ENCODE assay signal across 10 cellular contexts in the genomic region with DNA sequence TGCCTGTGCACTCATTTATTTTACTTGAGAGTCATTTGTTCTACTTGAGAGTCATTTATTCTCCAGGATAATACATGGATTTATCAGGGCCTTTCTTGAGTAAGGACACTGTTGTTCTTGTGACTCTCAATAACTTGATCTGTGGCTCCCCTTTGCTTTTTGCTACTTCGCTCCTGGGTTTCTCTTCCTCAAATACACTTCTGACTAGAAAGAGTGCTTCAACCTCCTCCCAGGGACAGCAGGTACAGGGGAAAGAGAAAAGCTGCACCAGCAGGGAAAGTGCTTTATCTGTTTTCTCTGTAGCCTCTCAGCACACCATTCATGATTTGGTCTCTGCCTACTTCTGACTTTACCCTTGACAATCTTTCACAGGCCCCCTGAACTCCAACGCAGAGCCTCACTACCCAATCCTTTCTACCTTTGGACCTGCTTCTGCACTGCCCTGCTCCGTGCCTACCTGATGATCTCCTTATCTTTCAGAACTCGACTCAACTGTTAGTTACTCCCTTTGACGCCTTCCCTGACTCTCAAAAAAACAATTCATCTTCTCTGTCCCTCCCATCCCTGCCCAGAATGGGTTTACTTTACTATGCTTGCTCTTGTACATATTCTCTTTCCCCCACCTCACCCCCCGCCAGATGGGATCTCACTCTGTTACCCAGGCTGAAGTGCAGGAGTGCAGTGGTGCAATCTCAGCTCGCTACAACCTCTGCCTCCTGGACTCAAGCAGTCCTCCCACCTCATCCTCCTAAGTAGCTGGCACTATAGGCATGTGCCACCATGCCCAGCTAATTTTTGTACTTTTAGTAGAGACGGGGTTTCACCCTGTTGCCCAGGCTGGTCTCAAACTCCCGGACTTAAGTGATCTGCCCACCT. TPM values are rescaled to one million over a fixed set of nuclear protein-coding genes. Genes with fewer than 3 reads are reported as not detected.
A peak's percentile ranks its signal among the peaks of the same experiment; 100 is the strongest.
DNase-seq lines count a peak whose midpoint lies in the region; ATAC-seq and TF ChIP-seq lines count a peak whose summit lies in the region.
"Had no signal": no experiment of that assay in that cellular context is flagged by ENCODE, and none has a peak within 500 bp of the region (broad histone marks: within the 10 kb centered on the region; RNA-seq: fewer than 3 reads in every experiment).

No MANE protein-coding gene starts in this region.

- intact Hi-C loops in activated naive CD4-positive, alpha-beta T cell treated with anti-CD3 and anti-CD28 coated beads for 36 hours (cut with micrococcal nuclease): no loop called here

- no peak overlapping the region for H3K27ac Mint-ChIP-seq in activated naive CD4-positive, alpha-beta T cell treated with anti-CD3 and anti-CD28 coated beads for 36 hours
- peak overlapping the region; percentile 20 to 84 (median 79) for H3K27ac Mint-ChIP-seq in brain

- CTCF ChIA-PET in activated naive CD4-positive, alpha-beta T cell treated with anti-CD3 and anti-CD28 coated beads for 36 hours (lab: Charles Lee): interaction anchor here (0.7 to 29.2 kb wide), 17 partner anchors 7 to 170 kb away, joined by 3 to 565 read pairs (median 7); partner anchors contain the start of genes KCNJ10, KCNJ9, PIGM and TAGLN2

- TF ChIP-seq CTCF in brain (conservative IDR thresholded peaks at IDR 0.05): no peak

- peak overlapping the region; percentile 96 for H3K27ac ChIP-seq in substantia nigra (ENCODE audit: low read depth, low read length, poor library complexity, severe bottlenecking)

- no peak for DNase-seq in activated naive CD4-positive, alpha-beta T cell treated with anti-CD3 and anti-CD28 coated beads for 36 hours
- DNase-seq in activated naive CD4-positive, alpha-beta T cell treated with Interleukin-2 at 50 U/mL for 16 hours: no peak
- DNase-seq in substantia nigra (lab: John Stamatoyannopoulos, UW) (no peak), NCI-H1694 (lab: John Stamatoyannopoulos, UW) (no peak), foreskin melanocyte (no peak), putamen (ENCODE audit: low spot score) (no peak)

- H3K4me1 Mint-ChIP-seq in activated naive CD4-positive, alpha-beta T cell treated with anti-CD3 and anti-CD28 coated beads for 36 hours (ENCODE audit: low read depth): peaks cover 9% of the 10 kb centered on the region
- H3K4me1 Mint-ChIP-seq in brain: peaks cover 31% of the 10 kb centered on the region

- H3K27me3 Mint-ChIP-seq in activated naive CD4-positive, alpha-beta T cell treated with anti-CD3 and anti-CD28 coated beads for 36 hours (ENCODE audit: low read depth): peaks cover 4% of the 10 kb centered on the region
- H3K27me3 Mint-ChIP-seq in brain: peaks cover 7% of the 10 kb centered on the region

- H3K36me3 Mint-ChIP-seq in activated naive CD4-positive, alpha-beta T cell treated with anti-CD3 and anti-CD28 coated beads for 36 hours (ENCODE audit: low read depth): no peaks in the 10 kb centered on the region
- H3K36me3 Mint-ChIP-seq in brain: no peaks in the 10 kb centered on the region

- H3K4me3 Mint-ChIP-seq in activated naive CD4-positive, alpha-beta T cell treated with anti-CD3 and anti-CD28 coated beads for 36 hours: peak overlapping the region; percentile 45
- peak overlapping the region in 4 of 5 experiments; percentile 9 to 43 (median 30) for H3K4me3 Mint-ChIP-seq in brain

- H3K9me3 Mint-ChIP-seq in activated naive CD4-positive, alpha-beta T cell treated with anti-CD3 and anti-CD28 coated beads for 36 hours: no peaks in the 10 kb centered on the region
- H3K9me3 Mint-ChIP-seq in brain: no peaks in the 10 kb centered on the region

- peak; percentile 34 for ATAC-seq in HG03571 (IDR thresholded peaks at IDR 0.05; ENCODE audit: unreplicated experiment)

RNA-seq across cellular contexts. Expression of gene PIGM, which starts 15.6 kb away (rescaled TPM):
- total RNA-seq in activated naive CD4-positive, alpha-beta T cell treated with anti-CD3 and anti-CD28 coated beads for 36 hours: 1 to 10 TPM; 2.6 TPM
- polyA plus RNA-seq in brain (ENCODE audit: insufficient read depth, low read depth, low replicate concordance): 3.1 TPM

RNA-seq across cellular contexts. Expression of gene KCNJ10, which starts 22.6 kb away (rescaled TPM):
- total RNA-seq in activated naive CD4-positive, alpha-beta T cell treated with anti-CD3 and anti-CD28 coated beads for 36 hours: not detected
- 79.9 TPM for polyA plus RNA-seq in brain (ENCODE audit: insufficient read depth, low read depth, low replicate concordance)
- total RNA-seq: NCI-H460 had no signal
- polyA plus RNA-seq: BJ had no signal

RNA-seq across cellular contexts. Expression of gene KCNJ9, which starts 34.0 kb away (rescaled TPM):
- total RNA-seq in activated naive CD4-positive, alpha-beta T cell treated with anti-CD3 and anti-CD28 coated beads for 36 hours: not detected
- polyA plus RNA-seq in brain (ENCODE audit: insufficient read depth, low read depth, low replicate concordance): 19.0 TPM
- total RNA-seq: NCI-H460 had no signal
- polyA plus RNA-seq: BJ had no signal

RNA-seq across cellular contexts. Expression of gene IGSF8, which starts 51.1 kb away (rescaled TPM):
- 10 to 100 TPM; 22.2 to 24.7 TPM for total RNA-seq in activated naive CD4-positive, alpha-beta T cell treated with anti-CD3 and anti-CD28 coated beads for 36 hours
- polyA plus RNA-seq in brain (ENCODE audit: insufficient read depth, low read depth, low replicate concordance): 111 TPM
